Comparison of ENCODE assay signal across 1 cellular context in the genomic region with DNA sequence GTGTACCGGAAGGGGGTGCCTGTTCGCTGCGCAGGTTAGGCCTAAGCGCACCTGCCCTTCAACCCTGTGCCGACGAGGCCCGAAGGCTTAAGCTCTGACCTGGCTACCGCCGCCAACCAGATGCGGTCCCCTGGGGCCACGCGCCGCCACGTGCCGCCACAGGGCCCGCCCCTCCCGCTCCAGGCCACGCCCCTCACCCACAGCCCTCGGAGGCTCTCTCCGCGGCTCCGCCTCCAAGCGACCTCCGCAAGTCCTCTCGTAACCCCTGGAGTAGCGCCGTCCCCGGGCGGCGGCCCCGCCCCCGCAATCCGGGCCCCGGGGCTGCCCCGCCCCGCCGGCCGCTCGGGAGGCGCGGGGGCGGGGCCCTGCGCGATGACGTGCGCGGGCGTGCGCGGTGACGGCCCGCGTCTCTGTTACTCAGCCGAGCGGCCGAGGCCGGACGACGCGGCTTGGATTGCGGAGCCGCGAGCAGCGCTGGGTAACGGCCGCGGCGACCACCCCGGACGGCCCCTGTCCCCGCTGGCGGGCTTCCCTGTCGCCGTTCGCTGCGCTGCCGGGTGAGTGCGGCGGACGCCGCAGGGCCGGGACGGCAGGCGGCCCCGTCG.
TF ChIP-seq lines count a peak whose summit lies in the region.

TSS of gene MAPK8 (plus strand) at position 413 of the 605 bp plus-strand sequence. CDS start 94,984 bp downstream, outside the sequence.

TF ChIP-seq in K562, 482 proteins besides CTCF, POLR2A, EP300 and RAD21 (continued from another document and continues in another):
- TF ChIP-seq STAT6 (CRISPR knock-in tag; IDR thresholded peaks at IDR 0.05) = no peak; the same call in 1 of the 2 replicates
- TF ChIP-seq CBX5 (IDR thresholded peaks at IDR 0.05; ENCODE audit: borderline replicate concordance, low read depth) = no peak
- TF ChIP-seq, protein P1, sequence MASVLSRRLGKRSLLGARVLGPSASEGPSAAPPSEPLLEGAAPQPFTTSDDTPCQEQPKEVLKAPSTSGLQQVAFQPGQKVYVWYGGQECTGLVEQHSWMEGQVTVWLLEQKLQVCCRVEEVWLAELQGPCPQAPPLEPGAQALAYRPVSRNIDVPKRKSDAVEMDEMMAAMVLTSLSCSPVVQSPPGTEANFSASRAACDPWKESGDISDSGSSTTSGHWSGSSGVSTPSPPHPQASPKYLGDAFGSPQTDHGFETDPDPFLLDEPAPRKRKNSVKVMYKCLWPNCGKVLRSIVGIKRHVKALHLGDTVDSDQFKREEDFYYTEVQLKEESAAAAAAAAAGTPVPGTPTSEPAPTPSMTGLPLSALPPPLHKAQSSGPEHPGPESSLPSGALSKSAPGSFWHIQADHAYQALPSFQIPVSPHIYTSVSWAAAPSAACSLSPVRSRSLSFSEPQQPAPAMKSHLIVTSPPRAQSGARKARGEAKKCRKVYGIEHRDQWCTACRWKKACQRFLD (CRISPR knock-in tag; IDR thresholded peaks at IDR 0.05) = no peak
- TF ChIP-seq HDGF (IDR thresholded peaks at IDR 0.05) = no peak
- TF ChIP-seq TOE1 (IDR thresholded peaks at IDR 0.05; ENCODE audit: borderline replicate concordance) = 0 out of 2 replicates have a peak, but pooled peaks have one; percentile 36
- TF ChIP-seq TOE1 (CRISPR knock-in tag; IDR thresholded peaks at IDR 0.05; ENCODE audit: borderline replicate concordance, low read depth) = peak; percentile 98
- no peak for TF ChIP-seq ZBTB5 (IDR thresholded peaks at IDR 0.05)
- TF ChIP-seq, protein P2, sequence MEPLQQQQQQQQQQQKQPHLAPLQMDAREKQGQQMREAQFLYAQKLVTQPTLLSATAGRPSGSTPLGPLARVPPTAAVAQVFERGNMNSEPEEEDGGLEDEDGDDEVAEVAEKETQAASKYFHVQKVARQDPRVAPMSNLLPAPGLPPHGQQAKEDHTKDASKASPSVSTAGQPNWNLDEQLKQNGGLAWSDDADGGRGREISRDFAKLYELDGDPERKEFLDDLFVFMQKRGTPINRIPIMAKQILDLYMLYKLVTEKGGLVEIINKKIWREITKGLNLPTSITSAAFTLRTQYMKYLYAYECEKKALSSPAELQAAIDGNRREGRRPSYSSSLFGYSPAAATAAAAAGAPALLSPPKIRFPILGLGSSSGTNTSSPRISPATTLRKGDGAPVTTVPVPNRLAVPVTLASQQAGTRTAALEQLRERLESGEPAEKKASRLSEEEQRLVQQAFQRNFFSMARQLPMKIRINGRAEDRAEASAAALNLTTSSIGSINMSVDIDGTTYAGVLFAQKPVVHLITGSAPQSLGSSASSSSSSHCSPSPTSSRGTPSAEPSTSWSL (CRISPR knock-in tag; IDR thresholded peaks at IDR 0.05; ENCODE audit: borderline replicate concordance) = no peak
- TF ChIP-seq, protein P3, sequence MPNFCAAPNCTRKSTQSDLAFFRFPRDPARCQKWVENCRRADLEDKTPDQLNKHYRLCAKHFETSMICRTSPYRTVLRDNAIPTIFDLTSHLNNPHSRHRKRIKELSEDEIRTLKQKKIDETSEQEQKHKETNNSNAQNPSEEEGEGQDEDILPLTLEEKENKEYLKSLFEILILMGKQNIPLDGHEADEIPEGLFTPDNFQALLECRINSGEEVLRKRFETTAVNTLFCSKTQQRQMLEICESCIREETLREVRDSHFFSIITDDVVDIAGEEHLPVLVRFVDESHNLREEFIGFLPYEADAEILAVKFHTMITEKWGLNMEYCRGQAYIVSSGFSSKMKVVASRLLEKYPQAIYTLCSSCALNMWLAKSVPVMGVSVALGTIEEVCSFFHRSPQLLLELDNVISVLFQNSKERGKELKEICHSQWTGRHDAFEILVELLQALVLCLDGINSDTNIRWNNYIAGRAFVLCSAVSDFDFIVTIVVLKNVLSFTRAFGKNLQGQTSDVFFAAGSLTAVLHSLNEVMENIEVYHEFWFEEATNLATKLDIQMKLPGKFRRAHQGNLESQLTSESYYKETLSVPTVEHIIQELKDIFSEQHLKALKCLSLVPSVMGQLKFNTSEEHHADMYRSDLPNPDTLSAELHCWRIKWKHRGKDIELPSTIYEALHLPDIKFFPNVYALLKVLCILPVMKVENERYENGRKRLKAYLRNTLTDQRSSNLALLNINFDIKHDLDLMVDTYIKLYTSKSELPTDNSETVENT (CRISPR knock-in tag; IDR thresholded peaks at IDR 0.05) = peak; percentile 92
- no peak for TF ChIP-seq HDAC2 (IDR thresholded peaks at IDR 0.05)
- 0 out of 2 replicates have a peak, but pooled peaks have one; percentile 29 for TF ChIP-seq ZNF668 (CRISPR knock-in tag; IDR thresholded peaks at IDR 0.05)
- no peak for TF ChIP-seq SIX5 (IDR thresholded peaks at IDR 0.05; ENCODE audit: borderline replicate concordance in 1 of 2, insufficient read depth in 1 of 2, low read depth in 1 of 2, low read length in 2 of 2)
- no peak for TF ChIP-seq ZBTB34 (CRISPR knock-in tag; IDR thresholded peaks at IDR 0.05)
- no peak for TF ChIP-seq ZNF23 (CRISPR knock-in tag; IDR thresholded peaks at IDR 0.05)
- TF ChIP-seq TAF15 (IDR thresholded peaks at IDR 0.05; ENCODE audit: low read depth, low read length) = no peak
- no peak for TF ChIP-seq ZNF778 (CRISPR knock-in tag; IDR thresholded peaks at IDR 0.05)
- no peak for TF ChIP-seq ZNF197 (CRISPR knock-in tag; IDR thresholded peaks at IDR 0.05; ENCODE audit: low read depth)
- TF ChIP-seq SIRT6 (IDR thresholded peaks at IDR 0.05; ENCODE audit: low read depth, low read length) = no peak
- TF ChIP-seq ZNF431 (CRISPR knock-in tag; IDR thresholded peaks at IDR 0.05) = peak; percentile 96
- TF ChIP-seq, protein P4, sequence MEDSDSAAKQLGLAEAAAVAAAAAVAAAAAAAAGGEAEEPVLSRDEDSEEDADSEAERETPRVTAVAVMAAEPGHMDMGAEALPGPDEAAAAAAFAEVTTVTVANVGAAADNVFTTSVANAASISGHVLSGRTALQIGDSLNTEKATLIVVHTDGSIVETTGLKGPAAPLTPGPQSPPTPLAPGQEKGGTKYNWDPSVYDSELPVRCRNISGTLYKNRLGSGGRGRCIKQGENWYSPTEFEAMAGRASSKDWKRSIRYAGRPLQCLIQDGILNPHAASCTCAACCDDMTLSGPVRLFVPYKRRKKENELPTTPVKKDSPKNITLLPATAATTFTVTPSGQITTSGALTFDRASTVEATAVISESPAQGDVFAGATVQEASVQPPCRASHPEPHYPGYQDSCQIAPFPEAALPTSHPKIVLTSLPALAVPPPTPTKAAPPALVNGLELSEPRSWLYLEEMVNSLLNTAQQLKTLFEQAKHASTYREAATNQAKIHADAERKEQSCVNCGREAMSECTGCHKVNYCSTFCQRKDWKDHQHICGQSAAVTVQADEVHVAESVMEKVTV (CRISPR knock-in tag; IDR thresholded peaks at IDR 0.05) = no peak
- no peak; a peak in 1 of 4 replicates for TF ChIP-seq RCOR1 (IDR thresholded peaks at IDR 0.05; ENCODE audit: borderline replicate concordance in 1 of 2, low read depth in 2 of 2, low read length in 2 of 2)
- peak; percentile 41 for TF ChIP-seq EGR1 (conservative IDR thresholded peaks at IDR 0.05)
- TF ChIP-seq, protein P5, sequence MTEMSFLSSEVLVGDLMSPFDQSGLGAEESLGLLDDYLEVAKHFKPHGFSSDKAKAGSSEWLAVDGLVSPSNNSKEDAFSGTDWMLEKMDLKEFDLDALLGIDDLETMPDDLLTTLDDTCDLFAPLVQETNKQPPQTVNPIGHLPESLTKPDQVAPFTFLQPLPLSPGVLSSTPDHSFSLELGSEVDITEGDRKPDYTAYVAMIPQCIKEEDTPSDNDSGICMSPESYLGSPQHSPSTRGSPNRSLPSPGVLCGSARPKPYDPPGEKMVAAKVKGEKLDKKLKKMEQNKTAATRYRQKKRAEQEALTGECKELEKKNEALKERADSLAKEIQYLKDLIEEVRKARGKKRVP (CRISPR knock-in tag; IDR thresholded peaks at IDR 0.05) = peak; percentile 46; the same call in 1 of the 2 replicates
- no peak for TF ChIP-seq NBN (IDR thresholded peaks at IDR 0.05; ENCODE audit: low read depth)
- no peak for TF ChIP-seq MEF2A (IDR thresholded peaks at IDR 0.05; ENCODE audit: control insufficient read depth, low read depth, low read length)
- no peak for TF ChIP-seq SREBF1 (IDR thresholded peaks at IDR 0.05; ENCODE audit: borderline replicate concordance, low read depth, low read length)
- 0 out of 2 replicates have a peak, but pooled peaks have one; percentile 27 for TF ChIP-seq TCF7 (IDR thresholded peaks at IDR 0.05; ENCODE audit: borderline replicate concordance)
- no peak for TF ChIP-seq NFRKB (IDR thresholded peaks at IDR 0.05; ENCODE audit: low read depth)
- TF ChIP-seq ZNF263 (CRISPR knock-in tag; IDR thresholded peaks at IDR 0.05; ENCODE audit: borderline replicate concordance) = peak; percentile 85
- TF ChIP-seq ETV5 (CRISPR knock-in tag; IDR thresholded peaks at IDR 0.05; ENCODE audit: low read depth) = no peak
- TF ChIP-seq FOS (IDR thresholded peaks at IDR 0.05; ENCODE audit: extremely low read depth, insufficient read length) = no peak
- TF ChIP-seq, protein P6, sequence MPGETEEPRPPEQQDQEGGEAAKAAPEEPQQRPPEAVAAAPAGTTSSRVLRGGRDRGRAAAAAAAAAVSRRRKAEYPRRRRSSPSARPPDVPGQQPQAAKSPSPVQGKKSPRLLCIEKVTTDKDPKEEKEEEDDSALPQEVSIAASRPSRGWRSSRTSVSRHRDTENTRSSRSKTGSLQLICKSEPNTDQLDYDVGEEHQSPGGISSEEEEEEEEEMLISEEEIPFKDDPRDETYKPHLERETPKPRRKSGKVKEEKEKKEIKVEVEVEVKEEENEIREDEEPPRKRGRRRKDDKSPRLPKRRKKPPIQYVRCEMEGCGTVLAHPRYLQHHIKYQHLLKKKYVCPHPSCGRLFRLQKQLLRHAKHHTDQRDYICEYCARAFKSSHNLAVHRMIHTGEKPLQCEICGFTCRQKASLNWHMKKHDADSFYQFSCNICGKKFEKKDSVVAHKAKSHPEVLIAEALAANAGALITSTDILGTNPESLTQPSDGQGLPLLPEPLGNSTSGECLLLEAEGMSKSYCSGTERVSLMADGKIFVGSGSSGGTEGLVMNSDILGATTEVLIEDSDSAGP (CRISPR knock-in tag; IDR thresholded peaks at IDR 0.05) = peak; percentile 73; the same call in 1 of the 2 replicates
- TF ChIP-seq CBX1 (IDR thresholded peaks at IDR 0.05; ENCODE audit: low read depth) = no peak
- TF ChIP-seq ILK (tag; IDR thresholded peaks at IDR 0.05; ENCODE audit: borderline replicate concordance, low read depth) = no peak
- TF ChIP-seq PURB (CRISPR knock-in tag; IDR thresholded peaks at IDR 0.05; ENCODE audit: low read depth) = no peak
- TF ChIP-seq NR2F6 (CRISPR knock-in tag; IDR thresholded peaks at IDR 0.05) = no peak
- TF ChIP-seq GMEB1 (CRISPR knock-in tag; IDR thresholded peaks at IDR 0.05) = peak; percentile 97
- TF ChIP-seq MAFG (tag; conservative IDR thresholded peaks at IDR 0.05) = no peak
- TF ChIP-seq ZNF175 (CRISPR knock-in tag; IDR thresholded peaks at IDR 0.05; ENCODE audit: low read depth) = no peak; the same call in 1 of the 2 replicates
- no peak for TF ChIP-seq ZBED1 (IDR thresholded peaks at IDR 0.05)
